21 cellular contexts compared by ENCODE assay signal in genomic region chr12:64007853-64008252, GRCh38.
"Had no signal": no experiment of that assay in that cellular context is flagged by ENCODE, and none has a peak within 500 bp of the region (broad histone marks: within the 10 kb centered on the region; RNA-seq: fewer than 3 reads in every experiment).

No MANE protein-coding gene starts in this region.

- H3K4me1 Mint-ChIP-seq: activated T-helper 17 cell treated with anti-CD3 and anti-CD28 coated beads, Interleukin-2, amount 50 U/mL, for 72 hours; memory B cell had no signal

- H3K4me3 Mint-ChIP-seq: activated T-helper 17 cell treated with anti-CD3 and anti-CD28 coated beads, Interleukin-2, amount 50 U/mL, for 72 hours; memory B cell; natural killer cell treated with Interleukin-12 subunit alpha and Interleukin-12 subunit beta and Interleukin-15 and Interleukin-18, amount 100 ng/mL, for 72 hours had no signal

- H3K36me3 ChIP-seq: breast epithelium, left ventricle myocardium inferior, right atrium auricular region, tibial nerve, uterus had no signal

- H3K9me3 ChIP-seq: breast epithelium, left ventricle myocardium inferior, right atrium auricular region, tibial nerve, uterus had no signal

- H3K27ac Mint-ChIP-seq: activated T-helper 17 cell treated with anti-CD3 and anti-CD28 coated beads, Interleukin-2, amount 50 U/mL, for 72 hours; memory B cell; natural killer cell treated with Interleukin-12 subunit alpha and Interleukin-12 subunit beta and Interleukin-15 and Interleukin-18, amount 100 ng/mL, for 72 hours had no signal

- ATAC-seq: activated T-helper 17 cell treated with anti-CD3 and anti-CD28 coated beads, Interleukin-2, amount 50 U/mL, for 72 hours had no signal

- H3K36me3 Mint-ChIP-seq: natural killer cell treated with Interleukin-12 subunit alpha and Interleukin-12 subunit beta and Interleukin-15 and Interleukin-18, amount 100 ng/mL, for 72 hours had no signal

- H3K4me2 ChIP-seq: hepatocyte had no signal

- H3K9me3 Mint-ChIP-seq: activated T-helper 17 cell treated with anti-CD3 and anti-CD28 coated beads, Interleukin-2, amount 50 U/mL, for 72 hours; natural killer cell treated with Interleukin-12 subunit alpha and Interleukin-12 subunit beta and Interleukin-15 and Interleukin-18, amount 100 ng/mL, for 72 hours had no signal

- H3K27me3 ChIP-seq: breast epithelium, dorsolateral prefrontal cortex, hepatocyte, right atrium auricular region, tibial nerve, uterus had no signal

- H3K4me3 ChIP-seq: breast epithelium, dorsolateral prefrontal cortex, hepatocyte, left ventricle myocardium inferior, right atrium auricular region, tibial nerve, uterus had no signal

- H3K27ac ChIP-seq: breast epithelium, dorsolateral prefrontal cortex, hepatocyte, left ventricle myocardium inferior, tibial nerve, uterus had no signal

- DNase-seq: activated CD4-positive, alpha-beta T cell treated with anti-CD3 and anti-CD28 coated beads, Interleukin-2, amount 50 U/mL, for 1 hour; activated naive CD4-positive, alpha-beta T cell treated with Interleukin-2 at 50 U/mL for 16 hours; activated T-cell treated with anti-CD3 and anti-CD28 coated beads for 4 hours; anterior cingulate cortex; dorsolateral prefrontal cortex; left ventricle myocardium inferior; posterior cingulate gyrus; small intestine; stimulated activated CD4-positive, alpha-beta T cell treated with anti-CD3 and anti-CD28 coated beads, Interleukin-4, amount 100 ng/mL, for 4 hours; stimulated activated CD8-positive, alpha-beta memory T cell treated with anti-CD3 and anti-CD28 coated beads, Interleukin-4, amount 100 ng/mL, for 48 hours; stimulated activated naive CD4-positive, alpha-beta T cell treated with Interleukin-2 at 50 U/mL for 16 hours; substantia nigra; uterus had no signal

- FAIRE-seq: keratinocyte, small intestine had no signal

- H3K79me2 ChIP-seq: hepatocyte had no signal

- H2AFZ ChIP-seq: hepatocyte had no signal

- H3K27me3 Mint-ChIP-seq: memory B cell had no signal

- H3K4me1 ChIP-seq: breast epithelium, tibial nerve, uterus had no signal
